17 cellular contexts compared by ENCODE assay signal in the genomic region with DNA sequence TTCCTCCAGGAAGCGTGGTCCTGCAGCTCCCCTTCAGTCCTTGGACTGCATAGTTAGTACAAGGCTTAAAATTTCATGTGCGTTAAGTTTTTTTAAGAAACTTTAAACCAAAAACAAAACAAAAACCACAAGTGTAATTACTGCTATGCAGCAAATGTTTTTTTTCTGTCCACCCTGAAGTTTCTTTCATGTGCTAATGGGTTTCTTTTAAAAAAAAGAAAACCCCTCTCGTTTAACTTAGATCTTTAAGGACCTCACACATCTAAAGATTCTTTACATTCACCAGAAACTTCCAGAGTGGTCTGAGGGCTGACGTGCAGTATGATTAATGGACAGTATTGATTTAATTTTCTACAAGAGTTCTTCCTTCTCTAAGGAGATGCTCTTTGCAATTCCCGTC.
"Had no signal": no experiment of that assay in that cellular context is flagged by ENCODE, and none has a peak within 500 bp of the region (broad histone marks: within the 10 kb centered on the region; RNA-seq: fewer than 3 reads in every experiment).

No MANE protein-coding gene starts in this region.

- H3K4me3 ChIP-seq: mucosa of descending colon, testis had no signal

- DNase-seq: activated CD4-positive, CD25-positive, alpha-beta regulatory T cell; activated effector memory CD4-positive, alpha-beta T cell treated with Interleukin-2 at 50 U/mL for 16 hours; activated T-cell treated with anti-CD3 and anti-CD28 coated beads, Interleukin-2, amount 50 U/mL, for 1 hour; amygdala; brain microvascular endothelial cell; foreskin fibroblast; glutamatergic neuron; left colon; mucosa of descending colon; natural killer cell; stimulated activated CD4-positive, alpha-beta T cell treated with anti-CD3 and anti-CD28 coated beads, Interleukin-15, amount 100 ng/mL, for 24 hours; stimulated activated CD4-positive, alpha-beta T cell treated with anti-CD3 and anti-CD28 coated beads, Interleukin-4, amount 100 ng/mL, for 24 hours; testis had no signal

- H3K27me3 Mint-ChIP-seq: activated naive CD8-positive, alpha-beta T cell; stimulated activated naive CD8-positive, alpha-beta T cell treated with anti-CD3 and anti-CD28 coated beads, Interleukin-15, Interleukin-2, amounts not matched to agents 100 ng/mL and 50 ng/mL, for 24 hours had no signal

- H3K9me3 Mint-ChIP-seq: natural killer cell; stimulated activated naive CD8-positive, alpha-beta T cell treated with anti-CD3 and anti-CD28 coated beads, Interleukin-15, Interleukin-2, amounts not matched to agents 100 ng/mL and 50 ng/mL, for 24 hours; T-helper 1 cell treated with Interleukin-12 subunit alpha and Interleukin-12 subunit beta and Interleukin-4 antibody, amounts not matched to agents 30 μg/mL and 1 μg/mL, for 36 hours had no signal

- H3K4me1 Mint-ChIP-seq: natural killer cell had no signal

- H3K27ac Mint-ChIP-seq: activated naive CD8-positive, alpha-beta T cell; natural killer cell; stimulated activated naive CD8-positive, alpha-beta T cell treated with anti-CD3 and anti-CD28 coated beads, Interleukin-15, Interleukin-2, amounts not matched to agents 100 ng/mL and 50 ng/mL, for 24 hours; T-helper 1 cell treated with Interleukin-12 subunit alpha and Interleukin-12 subunit beta and Interleukin-4 antibody, amounts not matched to agents 30 μg/mL and 1 μg/mL, for 36 hours had no signal

- ATAC-seq: esophagus mucosa, left colon, mucosa of descending colon, natural killer cell had no signal

- H3K4me3 Mint-ChIP-seq: activated naive CD8-positive, alpha-beta T cell; natural killer cell; stimulated activated naive CD8-positive, alpha-beta T cell treated with anti-CD3 and anti-CD28 coated beads, Interleukin-15, Interleukin-2, amounts not matched to agents 100 ng/mL and 50 ng/mL, for 24 hours; T-helper 1 cell treated with Interleukin-12 subunit alpha and Interleukin-12 subunit beta and Interleukin-4 antibody, amounts not matched to agents 30 μg/mL and 1 μg/mL, for 36 hours had no signal

- H3K36me3 Mint-ChIP-seq: activated naive CD8-positive, alpha-beta T cell; natural killer cell had no signal

- H3K27ac ChIP-seq: brain microvascular endothelial cell, testis had no signal
